ENCODE assay signal across 8 cellular contexts in genomic region chr12:104064031-104064841, GRCh38. TPM values are rescaled to one million over a fixed set of nuclear protein-coding genes. Genes with fewer than 3 reads are reported as not detected.
DNase-seq lines count a peak whose midpoint lies in the region; ATAC-seq and TF ChIP-seq lines count a peak whose summit lies in the region.

Gene HCFC2, plus strand, starts transcription at chr12:104064531. Its CDS starts 30 bp downstream, at chr12:104064561.

- H2AFZ ChIP-seq in hepatocyte, result peak within 1 kb of the TSS; percentile 71

- intact Hi-C loops in T-helper 2 cell treated with Interferon-gamma antibody and Interleukin-4, amounts not matched to agents 100 ng/mL and 5 ng/mL, for 36 hours (cut with micrococcal nuclease), result loop anchor here (1.0 to 5.0 kb wide), 6 partner anchors 74 to 1043 kb away; partner anchors contain the start of genes HSP90B1, NFYB, NOPCHAP1 and TDG
- intact Hi-C loops in ascending aorta (cut with DNase I), result loop anchor here (2.0 kb wide), 3 partner anchors 15 to 107 kb away; partner anchors contain the start of gene TDG

- H3K4me3 ChIP-seq in ascending aorta, result peak within 1 kb of the TSS; percentile 74 to 81
- peak within 1 kb of the TSS; percentile 93 for H3K4me3 ChIP-seq in hepatocyte
- peak within 1 kb of the TSS; percentile 90 for H3K4me3 ChIP-seq in retinal pigment epithelial cell (ENCODE audit: low read length)

- H3K27ac ChIP-seq in ascending aorta (peak within 1 kb of the TSS; percentile 81 to 92), hepatocyte (peak within 1 kb of the TSS; percentile 89)

- no peaks in the 10 kb centered on the region for H3K27me3 ChIP-seq in ascending aorta
- H3K27me3 ChIP-seq in hepatocyte, result peaks cover 7% of the 10 kb centered on the region

- peak within 1 kb of the TSS; percentile 89 for H3K4me2 ChIP-seq in hepatocyte

- DNase-seq in NCI-H1694 (lab: John Stamatoyannopoulos, UW) (peak; percentile 56), ascending aorta (ENCODE audit: low spot score in 2 of 2) (peak; percentile 63 to 94), hepatocyte (ENCODE audit: low spot score) (peak; percentile 96), retinal pigment epithelial cell (ENCODE audit: low read depth) (peak; percentile 32), cortex of kidney (lab: John Stamatoyannopoulos, UW) (no peak)

- TF ChIP-seq CTCF in ascending aorta (IDR thresholded peaks at IDR 0.05), result no peak
- TF ChIP-seq CTCF in hepatocyte (IDR thresholded peaks at IDR 0.05; ENCODE audit: poor library complexity), result no peak
- TF ChIP-seq CTCF in retinal pigment epithelial cell (conservative IDR thresholded peaks at IDR 0.05; ENCODE audit: low read depth, low read length), result no peak

- no peaks in the 10 kb centered on the region for H3K9me2 ChIP-seq in hepatocyte (replicated peaks; ENCODE audit: insufficient read depth)

- H3K4me1 ChIP-seq in ascending aorta (peaks cover 0 to 9% of the 10 kb centered on the region in 2 donors), hepatocyte (ENCODE audit: insufficient read depth) (peaks cover 6% of the 10 kb centered on the region)

- peaks cover 31% of the 10 kb centered on the region for H3K79me2 ChIP-seq in hepatocyte

- H3K9me3 ChIP-seq in ascending aorta, result no peaks in the 10 kb centered on the region
- H3K9me3 ChIP-seq in hepatocyte (ENCODE audit: low read depth), result no peaks in the 10 kb centered on the region

- peaks cover 0 to 16% of the 10 kb centered on the region in 2 donors for H3K36me3 ChIP-seq in ascending aorta
- H3K36me3 ChIP-seq in hepatocyte (replicated peaks; ENCODE audit: insufficient read depth, low read depth), result no peaks in the 10 kb centered on the region

- ATAC-seq in GM18499 (IDR thresholded peaks at IDR 0.05; ENCODE audit: insufficient read depth, unreplicated experiment) (peak; percentile 43), HG02884 (IDR thresholded peaks at IDR 0.05; ENCODE audit: unreplicated experiment) (peak; percentile 80)

- 1% methylated on average over 52 of the region's 74 CpGs for WGBS in hepatocyte (ENCODE audit: low lambda C conversion rate, missing lambda C conversion rate)

- H4K20me1 ChIP-seq in hepatocyte (ENCODE audit: insufficient read depth, poor library complexity, severe bottlenecking), result no peaks in the 10 kb centered on the region

RNA-seq across cellular contexts. Expression of gene HCFC2, which starts in this region (rescaled TPM):
- 14.2 and 15.2 TPM in 2 replicates for total RNA-seq in T-helper 2 cell treated with Interferon-gamma antibody and Interleukin-4, amounts not matched to agents 100 ng/mL and 5 ng/mL, for 36 hours
- total RNA-seq in ascending aorta, result 9.8 TPM
- 14.7 and 15.1 TPM in 2 replicates for total RNA-seq in hepatocyte
- polyA plus RNA-seq in hepatocyte, result 7.5 and 9.7 TPM in 2 replicates
